Comparison of ENCODE assay signal across 24 cellular contexts in genomic region chr20:10481671-10482070, GRCh38.
"Had no signal": no experiment of that assay in that cellular context is flagged by ENCODE, and none has a peak within 500 bp of the region (broad histone marks: within the 10 kb centered on the region; RNA-seq: fewer than 3 reads in every experiment).

No MANE protein-coding gene starts in this region.

- H3K27me3 Mint-ChIP-seq: activated B cell treated with CpG ODN at 0.5 μM for 24 hours; activated naive CD8-positive, alpha-beta T cell treated with anti-CD3 and anti-CD28 coated beads, Interleukin-2, amount 10 ng/mL, durations not matched to agents 7 days and 5 days; natural killer cell treated with Interleukin-12 subunit alpha and Interleukin-12 subunit beta and Interleukin-15 and Interleukin-18, amount 100 ng/mL, for 72 hours; stimulated activated naive CD8-positive, alpha-beta T cell treated with anti-CD3 and anti-CD28 coated beads, Interleukin-15, Interleukin-2, amounts not matched to agents 100 ng/mL and 50 ng/mL, for 24 hours had no signal

- H3K27me3 ChIP-seq: foreskin keratinocyte, left lung, pancreas, right atrium auricular region, thyroid gland, upper lobe of right lung had no signal

- FAIRE-seq: endometrium, kidney, pancreas had no signal

- H3K9me3 Mint-ChIP-seq: activated B cell treated with CpG ODN at 0.5 μM for 24 hours; activated naive CD4-positive, alpha-beta T cell treated with anti-CD3 and anti-CD28 coated beads for 36 hours; activated naive CD8-positive, alpha-beta T cell treated with anti-CD3 and anti-CD28 coated beads, Interleukin-2, amount 10 ng/mL, durations not matched to agents 7 days and 5 days; natural killer cell treated with Interleukin-12 subunit alpha and Interleukin-12 subunit beta and Interleukin-15 and Interleukin-18, amount 100 ng/mL, for 72 hours; stimulated activated naive CD8-positive, alpha-beta T cell treated with anti-CD3 and anti-CD28 coated beads, Interleukin-15, Interleukin-2, amounts not matched to agents 100 ng/mL and 50 ng/mL, for 24 hours had no signal

- ATAC-seq: foreskin keratinocyte; left lung; natural killer cell treated with Interleukin-12 subunit alpha and Interleukin-12 subunit beta and Interleukin-15 and Interleukin-18, amount 100 ng/mL, for 72 hours; pancreas; psoas muscle; upper lobe of right lung had no signal

- H3K27ac Mint-ChIP-seq: activated B cell treated with CpG ODN at 0.5 μM for 24 hours; activated naive CD4-positive, alpha-beta T cell treated with anti-CD3 and anti-CD28 coated beads for 36 hours; activated naive CD8-positive, alpha-beta T cell treated with anti-CD3 and anti-CD28 coated beads, Interleukin-2, amount 10 ng/mL, durations not matched to agents 7 days and 5 days; natural killer cell treated with Interleukin-12 subunit alpha and Interleukin-12 subunit beta and Interleukin-15 and Interleukin-18, amount 100 ng/mL, for 72 hours; stimulated activated naive CD8-positive, alpha-beta T cell treated with anti-CD3 and anti-CD28 coated beads, Interleukin-15, Interleukin-2, amounts not matched to agents 100 ng/mL and 50 ng/mL, for 24 hours had no signal

- H3K4me3 ChIP-seq: left lung, pancreas, psoas muscle, right atrium auricular region, thyroid gland, upper lobe of right lung had no signal

- H3K4me3 Mint-ChIP-seq: activated B cell treated with CpG ODN at 0.5 μM for 24 hours; activated naive CD4-positive, alpha-beta T cell treated with anti-CD3 and anti-CD28 coated beads for 36 hours; activated naive CD8-positive, alpha-beta T cell treated with anti-CD3 and anti-CD28 coated beads, Interleukin-2, amount 10 ng/mL, durations not matched to agents 7 days and 5 days; natural killer cell treated with Interleukin-12 subunit alpha and Interleukin-12 subunit beta and Interleukin-15 and Interleukin-18, amount 100 ng/mL, for 72 hours; stimulated activated naive CD8-positive, alpha-beta T cell treated with anti-CD3 and anti-CD28 coated beads, Interleukin-15, Interleukin-2, amounts not matched to agents 100 ng/mL and 50 ng/mL, for 24 hours had no signal

- DNase-seq: activated B cell treated with CpG ODN at 0.5 μM for 24 hours; activated CD4-positive, alpha-beta T cell treated with anti-CD3 and anti-CD28 coated beads for 4 hours; activated CD4-positive, alpha-beta T cell treated with anti-CD3 and anti-CD28 coated beads, Interleukin-2, amount 50 U/mL, for 48 hours; activated naive CD4-positive, alpha-beta T cell treated with anti-CD3 and anti-CD28 coated beads for 36 hours; activated naive CD8-positive, alpha-beta T cell treated with anti-CD3 and anti-CD28 coated beads, Interleukin-2, amount 10 ng/mL, durations not matched to agents 7 days and 5 days; activated T-cell treated with anti-CD3 and anti-CD28 coated beads, Interleukin-2, amount 50 U/mL, for 48 hours; amniotic stem cell; cortex of kidney; effector CD4-positive, alpha-beta T cell; foreskin keratinocyte; kidney; left lung; pancreas; psoas muscle; stimulated activated CD4-positive, alpha-beta T cell treated with anti-CD3 and anti-CD28 coated beads, Interleukin-12 subunit alpha, Interleukin-12 subunit beta, amount 100 ng/mL, for 4 hours; stimulated activated CD4-positive, alpha-beta T cell treated with anti-CD3 and anti-CD28 coated beads, Interleukin-4, amount 100 ng/mL, for 4 hours; substantia nigra; T1000; thyroid gland; upper lobe of right lung had no signal

- H3K36me3 Mint-ChIP-seq: natural killer cell treated with Interleukin-12 subunit alpha and Interleukin-12 subunit beta and Interleukin-15 and Interleukin-18, amount 100 ng/mL, for 72 hours had no signal

- H3K36me3 ChIP-seq: left lung, pancreas, right atrium auricular region, thyroid gland, upper lobe of right lung had no signal
